Comparison of ENCODE assay signal across 8 cellular contexts in genomic region chr16:4309833-4310266, GRCh38. TPM values are rescaled to one million over a fixed set of nuclear protein-coding genes. Genes with fewer than 3 reads are reported as not detected.
DNase-seq lines count a peak whose midpoint lies in the region; ATAC-seq and TF ChIP-seq lines count a peak whose summit lies in the region.

No MANE protein-coding gene starts in this region.

- H3K4me3 ChIP-seq in ascending aorta: no peak overlapping the region

- CTCF ChIA-PET in HEK293T (lab: Yijun Ruan, JAX): interaction anchor here (0.9 to 1.4 kb wide), 2 partner anchors 11 to 52 kb away, joined by 3 to 4 read pairs; no protein-coding TSS in a partner anchor

- H3K27me3 ChIP-seq in ascending aorta: no peaks in the 10 kb centered on the region

- ATAC-seq in SK-N-SH treated with all-trans-retinoic acid at 6 μM for 48 hours: peak; percentile 25; the same call in 2 of the 3 replicates
- no peak for ATAC-seq in GM19463 (IDR thresholded peaks at IDR 0.05; ENCODE audit: unreplicated experiment)
- no peak for ATAC-seq in HG03097 (IDR thresholded peaks at IDR 0.05; ENCODE audit: low FRiP score, unreplicated experiment)

- intact Hi-C loops in ascending aorta (cut with DNase I): loop anchor here (2.0 kb wide), 1 partner anchor 15 kb away; no protein-coding TSS in a partner anchor

- POLR2A ChIA-PET in HEK293T (lab: Yijun Ruan, JAX): interaction anchor here (1.1 to 1.2 kb wide), 2 partner anchors 38 to 126 kb away, joined by 3 to 4 read pairs; no protein-coding TSS in a partner anchor

- TF ChIP-seq CTCF in ascending aorta (IDR thresholded peaks at IDR 0.05): peak; percentile 25 to 57 (median 43)

- peaks cover 0 to 9% of the 10 kb centered on the region in 2 donors for H3K4me1 ChIP-seq in ascending aorta

- DNase-seq in AG20443 (ENCODE audit: low spot score): peak; percentile 43
- DNase-seq in HEK293T (ENCODE audit: extremely low spot score): peak; percentile 26
- peak in 1 of 2 donors; percentile 84 for DNase-seq in ascending aorta (ENCODE audit: low spot score in 2 of 2)
- DNase-seq in iPS DF 19.7 (ENCODE audit: low read depth, low spot score): peak; percentile 74
- peak; percentile 61 for DNase-seq in stimulated activated CD4-positive, alpha-beta T cell treated with anti-CD3 and anti-CD28 coated beads, Interleukin-2, amount 100 ng/mL, for 24 hours

- H3K36me3 ChIP-seq in ascending aorta: no peaks in the 10 kb centered on the region

- H3K9me3 ChIP-seq in ascending aorta: no peaks in the 10 kb centered on the region

- peak overlapping the region; percentile 72 to 76 for H3K27ac ChIP-seq in ascending aorta

TF ChIP-seq in HEK293T, 16 proteins besides CTCF, POLR2A, EP300 and RAD21:
- no peak for TF ChIP-seq FOXA1 (IDR thresholded peaks at IDR 0.05)
- TF ChIP-seq L3MBTL2 (conservative IDR thresholded peaks at IDR 0.05): no peak
- TF ChIP-seq BHLHE40 (IDR thresholded peaks at IDR 0.05; ENCODE audit: borderline replicate concordance): no peak
- TF ChIP-seq PKNOX1 (IDR thresholded peaks at IDR 0.05): no peak
- TF ChIP-seq TARDBP (IDR thresholded peaks at IDR 0.05): no peak
- no peak for TF ChIP-seq FOXM1 (IDR thresholded peaks at IDR 0.05; ENCODE audit: borderline replicate concordance)
- no peak for TF ChIP-seq FOXK2 (IDR thresholded peaks at IDR 0.05)
- TF ChIP-seq ZNF384 (IDR thresholded peaks at IDR 0.05): no peak
- TF ChIP-seq LEF1 (IDR thresholded peaks at IDR 0.05; ENCODE audit: borderline replicate concordance): no peak
- no peak for TF ChIP-seq HDGF (IDR thresholded peaks at IDR 0.05; ENCODE audit: borderline replicate concordance)
- no peak for TF ChIP-seq ARNT (IDR thresholded peaks at IDR 0.05)
- TF ChIP-seq NFRKB (IDR thresholded peaks at IDR 0.05): no peak

TF ChIP-seq in SK-N-SH treated with all-trans-retinoic acid at 6 μM for 48 hours, 23 proteins besides CTCF, POLR2A, EP300 and RAD21:
- TF ChIP-seq CSRNP3 (CRISPR knock-in tag; IDR thresholded peaks at IDR 0.05) (no peak), GLIS3 (CRISPR knock-in tag; IDR thresholded peaks at IDR 0.05) (no peak), ZFP3 (CRISPR knock-in tag; IDR thresholded peaks at IDR 0.05) (no peak), ZNF70 (CRISPR knock-in tag; IDR thresholded peaks at IDR 0.05) (no peak), TCF4 (CRISPR knock-in tag; IDR thresholded peaks at IDR 0.05; ENCODE audit: borderline replicate concordance) (no peak), BACH2 (CRISPR knock-in tag; IDR thresholded peaks at IDR 0.05; ENCODE audit: borderline replicate concordance) (no peak), TOX (CRISPR knock-in tag; IDR thresholded peaks at IDR 0.05; ENCODE audit: borderline replicate concordance) (no peak)
- TF ChIP-seq, protein P1, sequence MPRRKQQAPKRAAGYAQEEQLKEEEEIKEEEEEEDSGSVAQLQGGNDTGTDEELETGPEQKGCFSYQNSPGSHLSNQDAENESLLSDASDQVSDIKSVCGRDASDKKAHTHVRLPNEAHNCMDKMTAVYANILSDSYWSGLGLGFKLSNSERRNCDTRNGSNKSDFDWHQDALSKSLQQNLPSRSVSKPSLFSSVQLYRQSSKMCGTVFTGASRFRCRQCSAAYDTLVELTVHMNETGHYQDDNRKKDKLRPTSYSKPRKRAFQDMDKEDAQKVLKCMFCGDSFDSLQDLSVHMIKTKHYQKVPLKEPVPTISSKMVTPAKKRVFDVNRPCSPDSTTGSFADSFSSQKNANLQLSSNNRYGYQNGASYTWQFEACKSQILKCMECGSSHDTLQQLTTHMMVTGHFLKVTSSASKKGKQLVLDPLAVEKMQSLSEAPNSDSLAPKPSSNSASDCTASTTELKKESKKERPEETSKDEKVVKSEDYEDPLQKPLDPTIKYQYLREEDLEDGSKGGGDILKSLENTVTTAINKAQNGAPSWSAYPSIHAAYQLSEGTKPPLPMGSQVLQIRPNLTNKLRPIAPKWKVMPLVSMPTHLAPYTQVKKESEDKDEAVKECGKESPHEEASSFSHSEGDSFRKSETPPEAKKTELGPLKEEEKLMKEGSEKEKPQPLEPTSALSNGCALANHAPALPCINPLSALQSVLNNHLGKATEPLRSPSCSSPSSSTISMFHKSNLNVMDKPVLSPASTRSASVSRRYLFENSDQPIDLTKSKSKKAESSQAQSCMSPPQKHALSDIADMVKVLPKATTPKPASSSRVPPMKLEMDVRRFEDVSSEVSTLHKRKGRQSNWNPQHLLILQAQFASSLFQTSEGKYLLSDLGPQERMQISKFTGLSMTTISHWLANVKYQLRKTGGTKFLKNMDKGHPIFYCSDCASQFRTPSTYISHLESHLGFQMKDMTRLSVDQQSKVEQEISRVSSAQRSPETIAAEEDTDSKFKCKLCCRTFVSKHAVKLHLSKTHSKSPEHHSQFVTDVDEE (CRISPR knock-in tag; IDR thresholded peaks at IDR 0.05): no peak

RNA-seq across cellular contexts. Expression of gene GLIS2, which starts 6.0 kb away (rescaled TPM):
- total RNA-seq in ascending aorta: 16.8 TPM

RNA-seq across cellular contexts. Expression of gene TFAP4, which starts 37.0 kb away (rescaled TPM):
- 5.3 TPM for total RNA-seq in ascending aorta

RNA-seq across cellular contexts. Expression of gene PAM16, which starts 41.3 kb away (rescaled TPM):
- total RNA-seq in ascending aorta: 26.6 TPM
